1 cellular context compared by ENCODE assay signal in the genomic region with DNA sequence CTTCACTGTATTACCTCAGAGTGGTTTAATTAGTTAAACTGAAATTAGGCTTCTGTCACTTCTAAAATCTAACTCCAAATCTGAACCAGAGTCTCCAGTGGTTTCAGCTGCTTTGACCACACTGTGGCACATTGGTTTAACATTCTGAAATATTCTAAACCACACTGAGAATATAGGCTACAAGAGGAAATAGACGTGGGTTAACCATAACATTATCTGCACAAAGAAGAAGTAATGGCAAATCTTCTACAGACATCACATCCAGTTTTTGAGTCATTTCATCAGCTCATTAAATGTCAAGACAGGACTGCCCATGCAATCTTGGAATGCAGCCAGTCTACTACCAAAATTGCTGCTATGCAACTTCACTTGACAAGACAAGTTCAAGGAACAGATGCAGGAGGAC.
TF ChIP-seq lines count a peak whose summit lies in the region.

No MANE protein-coding gene starts in this region.

TF ChIP-seq in HepG2, 621 proteins besides CTCF, POLR2A, EP300 and RAD21 (continued from another document):
- TF ChIP-seq, protein P1, sequence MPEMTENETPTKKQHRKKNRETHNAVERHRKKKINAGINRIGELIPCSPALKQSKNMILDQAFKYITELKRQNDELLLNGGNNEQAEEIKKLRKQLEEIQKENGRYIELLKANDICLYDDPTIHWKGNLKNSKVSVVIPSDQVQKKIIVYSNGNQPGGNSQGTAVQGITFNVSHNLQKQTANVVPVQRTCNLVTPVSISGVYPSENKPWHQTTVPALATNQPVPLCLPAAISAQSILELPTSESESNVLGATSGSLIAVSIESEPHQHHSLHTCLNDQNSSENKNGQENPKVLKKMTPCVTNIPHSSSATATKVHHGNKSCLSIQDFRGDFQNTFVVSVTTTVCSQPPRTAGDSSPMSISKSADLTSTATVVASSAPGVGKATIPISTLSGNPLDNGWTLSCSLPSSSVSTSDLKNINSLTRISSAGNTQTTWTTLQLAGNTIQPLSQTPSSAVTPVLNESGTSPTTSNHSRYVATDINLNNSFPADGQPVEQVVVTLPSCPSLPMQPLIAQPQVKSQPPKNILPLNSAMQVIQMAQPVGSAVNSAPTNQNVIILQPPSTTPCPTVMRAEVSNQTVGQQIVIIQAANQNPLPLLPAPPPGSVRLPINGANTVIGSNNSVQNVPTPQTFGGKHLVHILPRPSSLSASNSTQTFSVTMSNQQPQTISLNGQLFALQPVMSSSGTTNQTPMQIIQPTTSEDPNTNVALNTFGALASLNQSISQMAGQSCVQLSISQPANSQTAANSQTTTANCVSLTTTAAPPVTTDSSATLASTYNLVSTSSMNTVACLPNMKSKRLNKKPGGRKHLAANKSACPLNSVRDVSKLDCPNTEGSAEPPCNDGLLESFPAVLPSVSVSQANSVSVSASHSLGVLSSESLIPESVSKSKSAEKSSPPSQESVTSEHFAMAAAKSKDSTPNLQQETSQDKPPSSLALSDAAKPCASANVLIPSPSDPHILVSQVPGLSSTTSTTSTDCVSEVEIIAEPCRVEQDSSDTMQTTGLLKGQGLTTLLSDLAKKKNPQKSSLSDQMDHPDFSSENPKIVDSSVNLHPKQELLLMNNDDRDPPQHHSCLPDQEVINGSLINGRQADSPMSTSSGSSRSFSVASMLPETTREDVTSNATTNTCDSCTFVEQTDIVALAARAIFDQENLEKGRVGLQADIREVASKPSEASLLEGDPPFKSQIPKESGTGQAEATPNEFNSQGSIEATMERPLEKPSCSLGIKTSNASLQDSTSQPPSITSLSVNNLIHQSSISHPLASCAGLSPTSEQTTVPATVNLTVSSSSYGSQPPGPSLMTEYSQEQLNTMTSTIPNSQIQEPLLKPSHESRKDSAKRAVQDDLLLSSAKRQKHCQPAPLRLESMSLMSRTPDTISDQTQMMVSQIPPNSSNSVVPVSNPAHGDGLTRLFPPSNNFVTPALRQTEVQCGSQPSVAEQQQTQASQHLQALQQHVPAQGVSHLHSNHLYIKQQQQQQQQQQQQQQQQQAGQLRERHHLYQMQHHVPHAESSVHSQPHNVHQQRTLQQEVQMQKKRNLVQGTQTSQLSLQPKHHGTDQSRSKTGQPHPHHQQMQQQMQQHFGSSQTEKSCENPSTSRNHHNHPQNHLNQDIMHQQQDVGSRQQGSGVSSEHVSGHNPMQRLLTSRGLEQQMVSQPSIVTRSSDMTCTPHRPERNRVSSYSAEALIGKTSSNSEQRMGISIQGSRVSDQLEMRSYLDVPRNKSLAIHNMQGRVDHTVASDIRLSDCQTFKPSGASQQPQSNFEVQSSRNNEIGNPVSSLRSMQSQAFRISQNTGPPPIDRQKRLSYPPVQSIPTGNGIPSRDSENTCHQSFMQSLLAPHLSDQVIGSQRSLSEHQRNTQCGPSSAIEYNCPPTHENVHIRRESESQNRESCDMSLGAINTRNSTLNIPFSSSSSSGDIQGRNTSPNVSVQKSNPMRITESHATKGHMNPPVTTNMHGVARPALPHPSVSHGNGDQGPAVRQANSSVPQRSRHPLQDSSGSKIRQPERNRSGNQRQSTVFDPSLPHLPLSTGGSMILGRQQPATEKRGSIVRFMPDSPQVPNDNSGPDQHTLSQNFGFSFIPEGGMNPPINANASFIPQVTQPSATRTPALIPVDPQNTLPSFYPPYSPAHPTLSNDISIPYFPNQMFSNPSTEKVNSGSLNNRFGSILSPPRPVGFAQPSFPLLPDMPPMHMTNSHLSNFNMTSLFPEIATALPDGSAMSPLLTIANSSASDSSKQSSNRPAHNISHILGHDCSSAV (CRISPR knock-in tag; IDR thresholded peaks at IDR 0.05; ENCODE audit: borderline replicate concordance): no peak
- TF ChIP-seq ZNF205 (CRISPR knock-in tag; IDR thresholded peaks at IDR 0.05) (no peak), ZNF672 (CRISPR knock-in tag; IDR thresholded peaks at IDR 0.05) (no peak), ZNF782 (CRISPR knock-in tag; IDR thresholded peaks at IDR 0.05; ENCODE audit: borderline replicate concordance) (no peak), ZNF263 (CRISPR knock-in tag; IDR thresholded peaks at IDR 0.05) (no peak), TOPORS (CRISPR knock-in tag; IDR thresholded peaks at IDR 0.05) (no peak), RFXAP (CRISPR knock-in tag; IDR thresholded peaks at IDR 0.05; ENCODE audit: borderline replicate concordance) (no peak), YEATS4 (CRISPR knock-in tag; IDR thresholded peaks at IDR 0.05; ENCODE audit: borderline replicate concordance) (no peak), ZNF841 (CRISPR knock-in tag; IDR thresholded peaks at IDR 0.05; ENCODE audit: borderline replicate concordance) (no peak)
- TF ChIP-seq, protein P2, sequence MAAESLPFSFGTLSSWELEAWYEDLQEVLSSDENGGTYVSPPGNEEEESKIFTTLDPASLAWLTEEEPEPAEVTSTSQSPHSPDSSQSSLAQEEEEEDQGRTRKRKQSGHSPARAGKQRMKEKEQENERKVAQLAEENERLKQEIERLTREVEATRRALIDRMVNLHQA (CRISPR knock-in tag; IDR thresholded peaks at IDR 0.05): no peak
